9 cellular contexts compared by ENCODE assay signal in genomic region chr9:98950262-98950661, GRCh38. TPM values are rescaled to one million over a fixed set of nuclear protein-coding genes. Genes with fewer than 3 reads are reported as not detected.
"Had no signal": no experiment of that assay in that cellular context is flagged by ENCODE, and none has a peak within 500 bp of the region (broad histone marks: within the 10 kb centered on the region; RNA-seq: fewer than 3 reads in every experiment).

No MANE protein-coding gene starts in this region.

- H3K27ac ChIP-seq: GM23248, HL-60, KMS-11 had no signal

- ATAC-seq: HCT116 had no signal

- H3K9me3 ChIP-seq: HAP-1 had no signal

- H2AFZ ChIP-seq: GM23248 had no signal

- DNase-seq: GOT3, H7, IMR-90, KBM-7 had no signal

- H3K9ac ChIP-seq: GM23248, KMS-11 had no signal

- H3K4me3 ChIP-seq: GM23248, HAP-1 had no signal

- H3K4me1 ChIP-seq: HAP-1 had no signal

- H3K4me2 ChIP-seq: KMS-11 had no signal

- H3K36me3 ChIP-seq: HAP-1 had no signal

RNA-seq across cellular contexts. Expression of gene COL15A1, which starts 6.6 kb away (rescaled TPM):
- total RNA-seq: H7 had no signal
